Comparison of ENCODE assay signal across 8 cellular contexts in genomic region chr16:68707341-68708152, GRCh38. TPM values are rescaled to one million over a fixed set of nuclear protein-coding genes. Genes with fewer than 3 reads are reported as not detected.
DNase-seq lines count a peak whose midpoint lies in the region; ATAC-seq and TF ChIP-seq lines count a peak whose summit lies in the region.
"Had no signal": no experiment of that assay in that cellular context is flagged by ENCODE, and none has a peak within 500 bp of the region (broad histone marks: within the 10 kb centered on the region; RNA-seq: fewer than 3 reads in every experiment).

No MANE protein-coding gene starts in this region.

- no peak for TF ChIP-seq CTCF in WTC11 (IDR thresholded peaks at IDR 0.05)

- POLR2A ChIA-PET in WTC11 (lab: Charles Lee) = interaction anchor here (0.6 to 1.6 kb wide), 3 partner anchors 29 to 85 kb away, joined by 3 read pairs; partner anchors contain the start of gene CDH1

- no peak overlapping the region for H3K4me3 Mint-ChIP-seq in WTC11
- H3K4me3 Mint-ChIP-seq in activated T-cell treated with anti-CD3 and anti-CD28 coated beads, Interleukin-2, amount 50 U/mL, for 4 hours = no peak overlapping the region

- no peaks in the 10 kb centered on the region for H3K9me3 Mint-ChIP-seq in WTC11
- H3K9me3 Mint-ChIP-seq in activated T-cell treated with anti-CD3 and anti-CD28 coated beads, Interleukin-2, amount 50 U/mL, for 4 hours = no peaks in the 10 kb centered on the region

- H3K27ac Mint-ChIP-seq in WTC11 = peak overlapping the region; percentile 30; the same call in 1 of the 2 replicates

- H3K27me3 Mint-ChIP-seq in WTC11 (ENCODE audit: low read depth) = no peaks in the 10 kb centered on the region
- H3K27me3 Mint-ChIP-seq in activated T-cell treated with anti-CD3 and anti-CD28 coated beads, Interleukin-2, amount 50 U/mL, for 4 hours (ENCODE audit: low read depth) = peaks cover 20% of the 10 kb centered on the region

- peak; percentile 81 for ATAC-seq in WTC11
- no peak for ATAC-seq in activated T-cell treated with anti-CD3 and anti-CD28 coated beads, Interleukin-2, amount 50 U/mL, for 4 hours
- ATAC-seq in HG02678 (IDR thresholded peaks at IDR 0.05; ENCODE audit: unreplicated experiment) = no peak

- peaks cover 30% of the 10 kb centered on the region for H3K4me1 Mint-ChIP-seq in WTC11
- H3K4me1 Mint-ChIP-seq in activated T-cell treated with anti-CD3 and anti-CD28 coated beads, Interleukin-2, amount 50 U/mL, for 4 hours (ENCODE audit: low read depth) = peaks cover 7% of the 10 kb centered on the region

- H3K36me3 Mint-ChIP-seq in WTC11 = no peaks in the 10 kb centered on the region
- no peaks in the 10 kb centered on the region for H3K36me3 Mint-ChIP-seq in activated T-cell treated with anti-CD3 and anti-CD28 coated beads, Interleukin-2, amount 50 U/mL, for 4 hours (ENCODE audit: insufficient read depth)

- peak; percentile 86 for DNase-seq in HT1080 (ENCODE audit: low read depth)
- DNase-seq in WTC11 (ENCODE audit: low spot score) = peak; percentile 67
- DNase-seq in iPS DF 19.7 (ENCODE audit: low read depth, low spot score) = peak; percentile 67
- DNase-seq in smooth muscle cell of the brain vasculature (ENCODE audit: low read depth, low spot score) = peak; percentile 36
- no peak for DNase-seq in activated T-cell treated with anti-CD3 and anti-CD28 coated beads, Interleukin-2, amount 50 U/mL, for 4 hours
- no peak for DNase-seq in NOMO-1 (lab: John Stamatoyannopoulos, UW; ENCODE audit: unreplicated experiment in 2 of 2)
- DNase-seq: stimulated activated CD4-positive, alpha-beta T cell treated with anti-CD3 and anti-CD28 coated beads, Interleukin-4, amount 100 ng/mL, for 4 hours had no signal

- CTCF ChIA-PET in WTC11 (lab: Charles Lee) = interaction anchor here (0.6 to 2.1 kb wide), 15 partner anchors 29 to 187 kb away, joined by 3 to 7 read pairs (median 4); partner anchors contain the start of genes CDH1 and TANGO6

TF ChIP-seq in WTC11, 78 proteins besides CTCF, POLR2A, EP300 and RAD21:
- TF ChIP-seq ATF3 (CRISPR knock-in tag; conservative IDR thresholded peaks at IDR 0.05) (no peak), ZNF317 (CRISPR knock-in tag; IDR thresholded peaks at IDR 0.05; ENCODE audit: borderline replicate concordance, low read depth) (no peak), ZNF671 (CRISPR knock-in tag; IDR thresholded peaks at IDR 0.05) (no peak), SOX15 (CRISPR knock-in tag; IDR thresholded peaks at IDR 0.05) (no peak), ZBTB21 (CRISPR knock-in tag; IDR thresholded peaks at IDR 0.05; ENCODE audit: borderline replicate concordance) (no peak), ZNF232 (CRISPR knock-in tag; IDR thresholded peaks at IDR 0.05) (no peak), GABPB1 (CRISPR knock-in tag; IDR thresholded peaks at IDR 0.05) (no peak), NR1H2 (CRISPR knock-in tag; IDR thresholded peaks at IDR 0.05) (no peak), SP1 (CRISPR knock-in tag; conservative IDR thresholded peaks at IDR 0.05) (no peak), ZSCAN18 (CRISPR knock-in tag; IDR thresholded peaks at IDR 0.05) (no peak), ZNF396 (CRISPR knock-in tag; IDR thresholded peaks at IDR 0.05; ENCODE audit: borderline replicate concordance) (no peak), EMX1 (CRISPR knock-in tag; IDR thresholded peaks at IDR 0.05) (no peak), ZNF416 (CRISPR knock-in tag; IDR thresholded peaks at IDR 0.05) (no peak), NR2C2 (CRISPR knock-in tag; IDR thresholded peaks at IDR 0.05) (no peak)
TF ChIP-seq in WTC11: peak in this region for 0.

RNA-seq across cellular contexts. Expression of gene CDH1, which starts 29.5 kb away (rescaled TPM):
- total RNA-seq in HT1080 (2014; rRNA removed; shearing (Covaris generic)) = not detected in 2 replicates
- not detected in 2 replicates for polyA plus RNA-seq in HT1080 (2015; cell fraction: cytosol; rRNA removed)
- not detected in 2 replicates for polyA plus RNA-seq in HT1080 (2015; cell fraction: nucleus; rRNA removed)
- 265 to 281 TPM (median 278 TPM) in 3 replicates for total RNA-seq in WTC11 (2021)
- 1 to 10 TPM in 2 of 3 donors, under 1 TPM in 1; 0.71 to 1.8 (median 1.3) TPM for total RNA-seq in activated T-cell treated with anti-CD3 and anti-CD28 coated beads, Interleukin-2, amount 50 U/mL, for 4 hours

Comparison
In these comparisons a context has a peak if more than half of its experiments do, and no peak if none do; other contexts are left out.
1. DNase-seq: peak in HT1080 (single experiment), WTC11 (single experiment), iPS DF 19.7 (single experiment) and smooth muscle cell of the brain vasculature (single experiment); none in activated T-cell treated with anti-CD3 and anti-CD28 coated beads, Interleukin-2, amount 50 U/mL, for 4 hours (single experiment) and NOMO-1 (0 of 2).
2. RNA of gene CDH1, which starts 29.5 kb away (total RNA-seq): 265 to 281 TPM in WTC11; 0.71 to 1.8 TPM in activated T-cell treated with anti-CD3 and anti-CD28 coated beads, Interleukin-2, amount 50 U/mL, for 4 hours and not detected in HT1080; every median in the first group is over 10 times any median in the second.